In the genomic region with DNA sequence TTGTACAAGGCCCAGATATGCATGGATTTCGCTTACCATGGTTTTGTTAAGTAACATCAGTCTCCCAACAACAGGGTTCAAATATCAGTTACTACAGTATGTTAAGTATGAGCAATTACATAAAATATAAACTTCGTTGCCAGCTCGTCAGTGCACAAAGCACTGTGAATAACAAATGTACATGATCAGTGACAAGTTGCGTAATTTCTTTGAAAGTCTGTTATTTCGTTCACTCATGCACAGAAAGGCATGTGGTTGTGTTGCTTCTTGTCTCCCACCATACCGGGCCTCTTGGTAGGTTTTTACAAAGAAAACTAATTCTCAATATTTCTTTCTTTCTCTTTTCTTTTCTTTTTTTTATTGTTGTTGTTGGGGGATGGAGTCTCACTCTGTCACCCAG, we compare ENCODE assay signal across 27 cellular contexts. TPM values are rescaled to one million over a fixed set of nuclear protein-coding genes. Genes with fewer than 3 reads are reported as not detected.
"Had no signal": no experiment of that assay in that cellular context is flagged by ENCODE, and none has a peak within 500 bp of the region (broad histone marks: within the 10 kb centered on the region; RNA-seq: fewer than 3 reads in every experiment).

No MANE protein-coding gene starts in this region.

- H3K27me3 Mint-ChIP-seq: naive thymus-derived CD4-positive, alpha-beta T cell had no signal

- H3K9me3 ChIP-seq: gastrocnemius medialis, heart right ventricle, neutrophil, psoas muscle, sigmoid colon, stomach, thoracic aorta had no signal

- H3K4me3 ChIP-seq: coronary artery, gastrocnemius medialis, heart right ventricle, psoas muscle, sigmoid colon, skin epidermis, stomach, thoracic aorta had no signal

- H3K9me3 Mint-ChIP-seq: naive thymus-derived CD4-positive, alpha-beta T cell had no signal

- DNase-seq: effector CD4-positive, alpha-beta T cell; endodermal cell; gastrocnemius medialis; heart right ventricle; islet precursor cell; mammary epithelial cell; naive thymus-derived CD4-positive, alpha-beta T cell; psoas muscle; sigmoid colon; stimulated activated CD4-positive, alpha-beta T cell treated with anti-CD3 and anti-CD28 coated beads, Interleukin-12 subunit alpha, Interleukin-12 subunit beta, amount 100 ng/mL, for 4 hours; stimulated activated naive CD4-positive, alpha-beta T cell; stomach; substantia nigra; trophoblast cell had no signal

- ATAC-seq: gastrocnemius medialis; heart right ventricle; left lobe of liver; naive thymus-derived CD4-positive, alpha-beta T cell; psoas muscle had no signal

- H3K27ac Mint-ChIP-seq: endodermal cell had no signal

- H3K27ac ChIP-seq: coronary artery, gastrocnemius medialis, heart right ventricle, neutrophil, psoas muscle, sigmoid colon, skin epidermis, stomach, thoracic aorta had no signal

- H3K36me3 ChIP-seq: gastrocnemius medialis, heart right ventricle, neutrophil, sigmoid colon, stomach, thoracic aorta had no signal

- H3K27me3 ChIP-seq: gastrocnemius medialis, heart right ventricle, neutrophil, sigmoid colon, stomach had no signal

- H3K4me3 Mint-ChIP-seq: endodermal cell; naive thymus-derived CD4-positive, alpha-beta T cell had no signal

RNA-seq across cellular contexts. Expression of a gene that starts 53.0 kb away (rescaled TPM):
- total RNA-seq: dermis microvascular lymphatic vessel endothelial cell; endothelial cell of umbilical vein; fibroblast of lung; fibroblast of villous mesenchyme; gastrocnemius medialis; left lobe of liver; lower leg skin; mammary epithelial cell; mesenteric fat pad; mononuclear cell; naive thymus-derived CD4-positive, alpha-beta T cell; osteoblast; sigmoid colon; stomach; thoracic aorta had no signal
